In genomic region chr18:26453370-26454030, GRCh38 we compare ENCODE assay signal across 12 cellular contexts.
DNase-seq lines count a peak whose midpoint lies in the region; ATAC-seq and TF ChIP-seq lines count a peak whose summit lies in the region.
"Had no signal": no experiment of that assay in that cellular context is flagged by ENCODE, and none has a peak within 500 bp of the region (broad histone marks: within the 10 kb centered on the region; RNA-seq: fewer than 3 reads in every experiment).

No MANE protein-coding gene starts in this region.

- H3K9me3 ChIP-seq in right atrium auricular region, result no peaks in the 10 kb centered on the region
- H3K9me3 ChIP-seq in breast epithelium, result no peaks in the 10 kb centered on the region
- H3K9me3 ChIP-seq: colonic mucosa had no signal

- no peak overlapping the region for H3K4me3 ChIP-seq in right atrium auricular region
- no peak overlapping the region for H3K4me3 ChIP-seq in breast epithelium
- H3K4me3 ChIP-seq: colonic mucosa had no signal

- H3K27me3 ChIP-seq in right atrium auricular region (no peaks in the 10 kb centered on the region), breast epithelium (no peaks in the 10 kb centered on the region)
- H3K27me3 ChIP-seq: colonic mucosa had no signal

- H3K27me3 Mint-ChIP-seq in nephron progenitor cell (ENCODE audit: low read depth, poor library complexity) (no peaks in the 10 kb centered on the region), type B pancreatic cell (no peaks in the 10 kb centered on the region)

- intact Hi-C loops in breast epithelium (cut with DNase I; ENCODE audit: low total_unique reads), result no loop called here

- H3K9me3 Mint-ChIP-seq in nephron progenitor cell, result no peaks in the 10 kb centered on the region
- H3K9me3 Mint-ChIP-seq in type B pancreatic cell, result no peaks in the 10 kb centered on the region

- H3K4me1 Mint-ChIP-seq in nephron progenitor cell (peaks cover 50% of the 10 kb centered on the region), type B pancreatic cell (ENCODE audit: unreplicated experiment) (peaks cover 42% of the 10 kb centered on the region)
- H3K4me1 Mint-ChIP-seq: CD4-positive, alpha-beta memory T cell had no signal

- H3K27ac ChIP-seq in right atrium auricular region (no peak overlapping the region), breast epithelium (no peak overlapping the region)
- H3K27ac ChIP-seq: colonic mucosa had no signal

- TF ChIP-seq CTCF in nephron progenitor cell (IDR thresholded peaks at IDR 0.05) (no peak), type B pancreatic cell (conservative IDR thresholded peaks at IDR 0.05) (no peak), right atrium auricular region (IDR thresholded peaks at IDR 0.05) (no peak), breast epithelium (IDR thresholded peaks at IDR 0.05) (no peak)

- peak overlapping the region; percentile 82 for H3K27ac Mint-ChIP-seq in nephron progenitor cell
- no peak overlapping the region for H3K27ac Mint-ChIP-seq in type B pancreatic cell
- H3K27ac Mint-ChIP-seq: CD4-positive, alpha-beta memory T cell had no signal

- H3K4me1 ChIP-seq in right atrium auricular region, result peaks cover 0 to 8% of the 10 kb centered on the region in 2 donors
- no peaks in the 10 kb centered on the region for H3K4me1 ChIP-seq in breast epithelium
- H3K4me1 ChIP-seq: colonic mucosa had no signal

- H3K36me3 Mint-ChIP-seq in nephron progenitor cell (ENCODE audit: low read depth) (peaks cover 50% of the 10 kb centered on the region), type B pancreatic cell (peaks cover 16% of the 10 kb centered on the region)

- ATAC-seq in GM19043 (IDR thresholded peaks at IDR 0.05; ENCODE audit: low read depth, unreplicated experiment), result peak; percentile 44
- peak; percentile 29 for ATAC-seq in HG02852 (IDR thresholded peaks at IDR 0.05; ENCODE audit: unreplicated experiment)
- ATAC-seq: right cardiac atrium had no signal

- peaks cover 12% of the 10 kb centered on the region for H3K36me3 ChIP-seq in right atrium auricular region
- H3K36me3 ChIP-seq in breast epithelium, result no peaks in the 10 kb centered on the region
- H3K36me3 ChIP-seq: colonic mucosa had no signal

- H3K4me3 Mint-ChIP-seq in nephron progenitor cell (no peak overlapping the region), type B pancreatic cell (no peak overlapping the region)
- H3K4me3 Mint-ChIP-seq: CD4-positive, alpha-beta memory T cell had no signal

- TF ChIP-seq POLR2A in breast epithelium (IDR thresholded peaks at IDR 0.05), result no peak

- DNase-seq in NCI-H2081 treated with DMSO at 0.1 percent for 48 hours (lab: John Stamatoyannopoulos, UW), result peak; percentile 26
- DNase-seq in nephron progenitor cell, result no peak
- DNase-seq in epidermal melanocyte (ENCODE audit: insufficient read length, low spot score), result no peak
- no peak for DNase-seq in type B pancreatic cell (ENCODE audit: extremely low spot score, unreplicated experiment)
- no peak for DNase-seq in right atrium auricular region (ENCODE audit: low spot score)
- no peak for DNase-seq in breast epithelium (ENCODE audit: low spot score in 2 of 2)
- DNase-seq: CD4-positive, alpha-beta memory T cell; colonic mucosa; KG1; right cardiac atrium had no signal
